17 cellular contexts compared by ENCODE assay signal in genomic region chr17:14143678-14144077, GRCh38.
DNase-seq lines count a peak whose midpoint lies in the region; ATAC-seq and TF ChIP-seq lines count a peak whose summit lies in the region.
"Had no signal": no experiment of that assay in that cellular context is flagged by ENCODE, and none has a peak within 500 bp of the region (broad histone marks: within the 10 kb centered on the region; RNA-seq: fewer than 3 reads in every experiment).

No MANE protein-coding gene starts in this region.

- H3K9me3 ChIP-seq in mucosa of descending colon: no peaks in the 10 kb centered on the region
- H3K9me3 ChIP-seq: heart left ventricle had no signal

- intact Hi-C loops in mucosa of descending colon (cut with DNase I, micrococcal nuclease): no loop called here

- in situ Hi-C loops in G401 (cut with HindIII; ENCODE audit: low sequenced_read_pairs): no loop called here

- TF ChIP-seq CTCF in LNCaP clone FGC (IDR thresholded peaks at IDR 0.05; ENCODE audit: control insufficient read depth, extremely low read depth, insufficient read depth) (no peak), mucosa of descending colon (IDR thresholded peaks at IDR 0.05) (no peak)

- ATAC-seq in mucosa of descending colon: peak; percentile 78
- ATAC-seq: heart left ventricle, HepG2, SK-N-SH treated with all-trans-retinoic acid at 6 μM for 48 hours had no signal

- H3K36me3 ChIP-seq in mucosa of descending colon (ENCODE audit: low read depth): no peaks in the 10 kb centered on the region
- H3K36me3 ChIP-seq: heart left ventricle had no signal

- no peaks in the 10 kb centered on the region for H3K4me1 ChIP-seq in mucosa of descending colon (ENCODE audit: low read depth)

- DNase-seq in G401 (ENCODE audit: low spot score): peak; percentile 30
- DNase-seq in LNCaP clone FGC (ENCODE audit: low read depth): peak; percentile 8
- peak; percentile 11 for DNase-seq in astrocyte of the hippocampus (ENCODE audit: low read depth, low spot score)
- peak in 1 of 3 donors; percentile 52 for DNase-seq in mucosa of descending colon
- DNase-seq in stimulated activated CD4-positive, alpha-beta T cell treated with anti-CD3 and anti-CD28 coated beads, Interleukin-4, amount 100 ng/mL, for 1 hour: no peak
- no peak for DNase-seq in OCI-M2 (lab: John Stamatoyannopoulos, UW; ENCODE audit: unreplicated experiment)
- DNase-seq in T-helper 2 cell: no peak
- no peak for DNase-seq in DMS153 (lab: John Stamatoyannopoulos, UW)
- DNase-seq: activated CD8-positive, alpha-beta memory T cell treated with anti-CD3 and anti-CD28 coated beads for 24 hours; activated naive CD4-positive, alpha-beta T cell treated with Interleukin-2 at 50 U/mL for 16 hours; DMS79; NCI-H1694 treated with DMSO at 0.1 percent for 48 hours; retina; stimulated activated CD4-positive, alpha-beta T cell treated with anti-CD3 and anti-CD28 coated beads, Interleukin-4, amount 100 ng/mL, for 24 hours had no signal

- H3K4me3 ChIP-seq in LNCaP clone FGC (ENCODE audit: low read depth, low read length): no peak overlapping the region
- H3K4me3 ChIP-seq in mucosa of descending colon: no peak overlapping the region
- H3K4me3 ChIP-seq: heart left ventricle had no signal

Comparison
In these comparisons a context has a peak if more than half of its experiments do, and no peak if none do; other contexts are left out.
1. DNase-seq: peak in G401 (single experiment), LNCaP clone FGC (single experiment) and astrocyte of the hippocampus (single experiment); none in stimulated activated CD4-positive, alpha-beta T cell treated with anti-CD3 and anti-CD28 coated beads, Interleukin-4, amount 100 ng/mL, for 1 hour (single experiment), OCI-M2 (single experiment), T-helper 2 cell (0 of 5) and DMS153 (single experiment).